1 cellular context compared by ENCODE assay signal in genomic region chr13:110818747-110819146, GRCh38.
"Had no signal": no experiment of that assay in that cellular context is flagged by ENCODE, and none has a peak within 500 bp of the region (broad histone marks: within the 10 kb centered on the region; RNA-seq: fewer than 3 reads in every experiment).

No MANE protein-coding gene starts in this region.

- H3K36me3 ChIP-seq: thoracic aorta had no signal

- H3K27ac ChIP-seq: thoracic aorta had no signal

- H3K4me3 ChIP-seq: thoracic aorta had no signal

- H3K9me3 ChIP-seq: thoracic aorta had no signal
